In the genomic region with DNA sequence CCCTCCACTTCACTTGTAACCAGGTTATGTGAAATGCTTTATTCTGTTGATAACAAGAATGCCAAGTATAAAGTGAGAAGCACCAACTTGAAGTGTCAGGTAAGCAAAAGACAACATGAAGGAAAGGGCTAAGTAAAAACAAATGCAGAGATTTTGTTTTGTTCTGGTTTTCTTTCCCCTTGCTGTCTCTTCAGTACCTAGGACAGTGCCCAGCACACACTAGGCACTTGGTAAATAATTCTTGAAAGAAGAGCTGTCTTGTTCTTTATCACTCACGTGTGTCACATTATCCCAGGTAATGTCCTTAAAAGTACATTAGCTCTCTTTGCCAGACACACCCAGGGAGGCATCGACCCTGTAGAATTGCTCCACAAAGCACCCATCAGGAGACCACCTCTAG, we compare ENCODE assay signal across 26 cellular contexts.
"Had no signal": no experiment of that assay in that cellular context is flagged by ENCODE, and none has a peak within 500 bp of the region (broad histone marks: within the 10 kb centered on the region; RNA-seq: fewer than 3 reads in every experiment).

No MANE protein-coding gene starts in this region.

- FAIRE-seq: HepG2, K562 had no signal

- H3K27ac ChIP-seq: KMS-11, Peyer's patch, SJCRH30 had no signal

- ATAC-seq: HepG2, K562, PC-3, Right ventricle myocardium inferior, T-cell had no signal

- H3K4me2 ChIP-seq: KMS-11 had no signal

- H3K9me3 ChIP-seq: Peyer's patch, SJCRH30 had no signal

- DNase-seq: IMR-90; Kasumi-1; MM.1S; NCI-H1105; NCI-H1417; NCI-H1436 treated with DMSO at 0.1 percent for 48 hours; NCI-H1694; NCI-H187 treated with DMSO at 0.1 percent for 48 hours; NCI-H2029 treated with DMSO at 0.1 percent for 48 hours; NCI-H2171 treated with DMSO at 0.1 percent for 48 hours; NCI-H345; NCI-H446 treated with DMSO at 0.1 percent for 48 hours; NCI-H510A treated with DMSO at 0.1 percent for 48 hours; NCI-H526; NCI-H748 treated with DMSO at 0.1 percent for 48 hours; NK-92 treated with Interleukin-12 subunit alpha and Interleukin-12 subunit beta, amount 100 ng/mL, for 24 hours; PC-3; Peyer's patch; SHP77 treated with DMSO at 0.1 percent for 48 hours; SJCRH30; SW 1271; T-cell had no signal

- H3K4me3 ChIP-seq: K562, Peyer's patch, SJCRH30 had no signal

- H3K9ac ChIP-seq: KMS-11 had no signal

- H3K4me1 ChIP-seq: Peyer's patch, SJCRH30 had no signal

- H3K36me3 ChIP-seq: Peyer's patch, SJCRH30 had no signal

- H3K27me3 ChIP-seq: Peyer's patch, SJCRH30 had no signal
